ENCODE assay signal across 28 cellular contexts in the genomic region with DNA sequence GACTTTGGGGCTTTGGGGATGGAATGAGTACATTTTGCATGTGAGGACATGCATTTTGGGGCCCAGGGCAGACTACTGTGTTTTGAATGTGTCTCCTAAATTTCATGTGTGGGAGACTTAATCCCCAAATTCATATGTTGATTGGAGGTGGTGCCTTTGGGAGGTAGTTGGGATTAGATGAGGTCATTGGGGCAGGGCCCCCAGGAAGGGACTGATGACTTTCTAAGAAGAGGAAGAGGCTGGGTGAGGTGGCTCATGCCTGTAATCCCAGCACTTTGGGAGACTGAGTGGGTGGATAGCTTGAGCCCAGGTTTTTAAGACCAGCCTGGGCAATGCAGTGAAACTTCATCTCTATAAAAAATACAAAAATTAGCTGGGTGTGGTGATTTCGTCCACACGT.
"Had no signal": no experiment of that assay in that cellular context is flagged by ENCODE, and none has a peak within 500 bp of the region (broad histone marks: within the 10 kb centered on the region; RNA-seq: fewer than 3 reads in every experiment).

No MANE protein-coding gene starts in this region.

- H2AFZ ChIP-seq: parathyroid adenoma had no signal

- H3K27me3 ChIP-seq: right lobe of liver, thyroid gland, vagina had no signal

- FAIRE-seq: endometrium, frontal cortex, small intestine had no signal

- H3K9me3 ChIP-seq: mucosa of descending colon, right lobe of liver, stomach, thyroid gland, vagina had no signal

- H3K4me1 ChIP-seq: parathyroid adenoma, right lobe of liver, stomach, vagina had no signal

- H3K79me2 ChIP-seq: parathyroid adenoma had no signal

- H3K36me3 Mint-ChIP-seq: immature natural killer cell; mesothelial cell of epicardium; naive B cell; natural killer cell treated with Interleukin-12 subunit alpha and Interleukin-12 subunit beta and Interleukin-15 and Interleukin-18, amount 100 ng/mL, for 72 hours had no signal

- H3K4me3 Mint-ChIP-seq: effector memory CD8-positive, alpha-beta T cell; immature natural killer cell; memory B cell; mesothelial cell of epicardium; naive B cell; natural killer cell treated with Interleukin-12 subunit alpha and Interleukin-12 subunit beta and Interleukin-15 and Interleukin-18, amount 100 ng/mL, for 72 hours; neural crest cell had no signal

- ATAC-seq: effector memory CD8-positive, alpha-beta T cell; left ventricle myocardium superior; mucosa of descending colon; natural killer cell treated with Interleukin-12 subunit alpha and Interleukin-12 subunit beta and Interleukin-15 and Interleukin-18, amount 100 ng/mL, for 72 hours; right lobe of liver had no signal

- H3K27ac Mint-ChIP-seq: immature natural killer cell; memory B cell; mesothelial cell of epicardium; natural killer cell treated with Interleukin-12 subunit alpha and Interleukin-12 subunit beta and Interleukin-15 and Interleukin-18, amount 100 ng/mL, for 72 hours; progenitor cell of endocrine pancreas had no signal

- DNase-seq: cortex of kidney; effector memory CD8-positive, alpha-beta T cell; erythroblast; hypothalamus; immature natural killer cell; islet precursor cell; left ventricle myocardium superior; mucosa of descending colon; naive B cell; right lobe of liver; small intestine; stimulated activated CD4-positive, alpha-beta T cell treated with anti-CD3 and anti-CD28 coated beads, Interleukin-15, amount 100 ng/mL, for 24 hours; stimulated activated CD4-positive, alpha-beta T cell treated with anti-CD3 and anti-CD28 coated beads, Interleukin-2, amount 100 ng/mL, for 48 hours; stimulated activated CD8-positive, alpha-beta memory T cell treated with anti-CD3 and anti-CD28 coated beads, Interleukin-4, amount 100 ng/mL, for 48 hours; stimulated activated naive CD4-positive, alpha-beta T cell treated with Interleukin-2 at 50 U/mL for 16 hours; stomach; thyroid gland; trophoblast cell had no signal

- H3K9me3 Mint-ChIP-seq: effector memory CD8-positive, alpha-beta T cell; immature natural killer cell; mesothelial cell of epicardium; natural killer cell treated with Interleukin-12 subunit alpha and Interleukin-12 subunit beta and Interleukin-15 and Interleukin-18, amount 100 ng/mL, for 72 hours; neural crest cell had no signal

- H3K27ac ChIP-seq: parathyroid adenoma, right lobe of liver, stomach, thyroid gland, vagina had no signal

- H3K4me3 ChIP-seq: lung, mucosa of descending colon, right lobe of liver, stomach, thyroid gland, vagina had no signal

- H3K36me3 ChIP-seq: right lobe of liver, stomach, thyroid gland, vagina had no signal

- H3K9ac ChIP-seq: parathyroid adenoma had no signal
